2 cellular contexts compared by ENCODE assay signal in the genomic region with DNA sequence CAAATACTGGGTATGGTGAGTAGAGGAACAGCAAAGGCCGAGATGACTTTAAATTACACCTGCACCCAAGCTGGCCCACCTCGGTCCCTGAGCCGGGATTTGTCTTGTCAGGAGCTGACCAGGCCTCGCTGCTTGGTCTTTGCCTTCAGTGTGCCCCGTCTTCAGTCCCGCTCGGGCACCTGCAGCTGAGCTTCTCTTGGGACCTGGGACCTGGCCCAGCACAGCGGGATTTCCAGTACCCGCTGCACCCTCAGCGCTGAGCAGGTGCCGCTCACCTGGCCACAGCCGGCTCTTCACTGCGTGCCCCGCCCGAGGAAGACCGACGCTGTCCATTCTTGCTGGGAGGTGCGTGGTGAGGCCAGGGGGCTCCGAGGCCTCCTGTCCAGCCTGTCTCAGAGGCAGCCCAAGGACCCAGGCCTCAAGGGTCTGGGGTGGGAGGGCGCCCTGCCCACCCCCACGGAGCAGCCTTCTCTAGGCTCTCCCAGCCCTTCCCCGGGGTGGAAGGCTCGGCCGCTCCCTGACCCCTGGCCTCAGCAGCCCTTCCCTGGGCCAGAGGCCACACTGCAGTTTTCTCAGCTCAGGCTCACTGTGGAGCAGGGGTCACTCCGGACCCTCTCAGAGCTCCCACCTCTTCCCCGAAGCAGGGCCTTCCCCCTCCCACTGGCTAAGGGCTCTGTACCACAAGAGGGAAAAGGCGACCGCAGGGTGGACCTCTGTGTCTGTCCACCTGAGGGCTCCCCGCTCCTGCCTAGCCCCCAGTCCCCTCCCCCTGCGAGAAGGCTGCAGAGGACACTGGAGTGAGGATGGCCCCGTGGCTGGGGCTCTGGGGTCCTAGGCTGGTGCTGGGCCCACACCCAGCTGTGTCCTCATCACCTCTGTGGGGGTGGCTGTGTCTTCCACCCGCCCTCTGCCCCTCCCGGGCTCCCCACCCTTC.
TF ChIP-seq lines count a peak whose summit lies in the region.

No MANE protein-coding gene starts in this region.

TF ChIP-seq in GM23338, 12 proteins besides CTCF, POLR2A, EP300 and RAD21 (continued from another document):
- TF ChIP-seq, protein P1, sequence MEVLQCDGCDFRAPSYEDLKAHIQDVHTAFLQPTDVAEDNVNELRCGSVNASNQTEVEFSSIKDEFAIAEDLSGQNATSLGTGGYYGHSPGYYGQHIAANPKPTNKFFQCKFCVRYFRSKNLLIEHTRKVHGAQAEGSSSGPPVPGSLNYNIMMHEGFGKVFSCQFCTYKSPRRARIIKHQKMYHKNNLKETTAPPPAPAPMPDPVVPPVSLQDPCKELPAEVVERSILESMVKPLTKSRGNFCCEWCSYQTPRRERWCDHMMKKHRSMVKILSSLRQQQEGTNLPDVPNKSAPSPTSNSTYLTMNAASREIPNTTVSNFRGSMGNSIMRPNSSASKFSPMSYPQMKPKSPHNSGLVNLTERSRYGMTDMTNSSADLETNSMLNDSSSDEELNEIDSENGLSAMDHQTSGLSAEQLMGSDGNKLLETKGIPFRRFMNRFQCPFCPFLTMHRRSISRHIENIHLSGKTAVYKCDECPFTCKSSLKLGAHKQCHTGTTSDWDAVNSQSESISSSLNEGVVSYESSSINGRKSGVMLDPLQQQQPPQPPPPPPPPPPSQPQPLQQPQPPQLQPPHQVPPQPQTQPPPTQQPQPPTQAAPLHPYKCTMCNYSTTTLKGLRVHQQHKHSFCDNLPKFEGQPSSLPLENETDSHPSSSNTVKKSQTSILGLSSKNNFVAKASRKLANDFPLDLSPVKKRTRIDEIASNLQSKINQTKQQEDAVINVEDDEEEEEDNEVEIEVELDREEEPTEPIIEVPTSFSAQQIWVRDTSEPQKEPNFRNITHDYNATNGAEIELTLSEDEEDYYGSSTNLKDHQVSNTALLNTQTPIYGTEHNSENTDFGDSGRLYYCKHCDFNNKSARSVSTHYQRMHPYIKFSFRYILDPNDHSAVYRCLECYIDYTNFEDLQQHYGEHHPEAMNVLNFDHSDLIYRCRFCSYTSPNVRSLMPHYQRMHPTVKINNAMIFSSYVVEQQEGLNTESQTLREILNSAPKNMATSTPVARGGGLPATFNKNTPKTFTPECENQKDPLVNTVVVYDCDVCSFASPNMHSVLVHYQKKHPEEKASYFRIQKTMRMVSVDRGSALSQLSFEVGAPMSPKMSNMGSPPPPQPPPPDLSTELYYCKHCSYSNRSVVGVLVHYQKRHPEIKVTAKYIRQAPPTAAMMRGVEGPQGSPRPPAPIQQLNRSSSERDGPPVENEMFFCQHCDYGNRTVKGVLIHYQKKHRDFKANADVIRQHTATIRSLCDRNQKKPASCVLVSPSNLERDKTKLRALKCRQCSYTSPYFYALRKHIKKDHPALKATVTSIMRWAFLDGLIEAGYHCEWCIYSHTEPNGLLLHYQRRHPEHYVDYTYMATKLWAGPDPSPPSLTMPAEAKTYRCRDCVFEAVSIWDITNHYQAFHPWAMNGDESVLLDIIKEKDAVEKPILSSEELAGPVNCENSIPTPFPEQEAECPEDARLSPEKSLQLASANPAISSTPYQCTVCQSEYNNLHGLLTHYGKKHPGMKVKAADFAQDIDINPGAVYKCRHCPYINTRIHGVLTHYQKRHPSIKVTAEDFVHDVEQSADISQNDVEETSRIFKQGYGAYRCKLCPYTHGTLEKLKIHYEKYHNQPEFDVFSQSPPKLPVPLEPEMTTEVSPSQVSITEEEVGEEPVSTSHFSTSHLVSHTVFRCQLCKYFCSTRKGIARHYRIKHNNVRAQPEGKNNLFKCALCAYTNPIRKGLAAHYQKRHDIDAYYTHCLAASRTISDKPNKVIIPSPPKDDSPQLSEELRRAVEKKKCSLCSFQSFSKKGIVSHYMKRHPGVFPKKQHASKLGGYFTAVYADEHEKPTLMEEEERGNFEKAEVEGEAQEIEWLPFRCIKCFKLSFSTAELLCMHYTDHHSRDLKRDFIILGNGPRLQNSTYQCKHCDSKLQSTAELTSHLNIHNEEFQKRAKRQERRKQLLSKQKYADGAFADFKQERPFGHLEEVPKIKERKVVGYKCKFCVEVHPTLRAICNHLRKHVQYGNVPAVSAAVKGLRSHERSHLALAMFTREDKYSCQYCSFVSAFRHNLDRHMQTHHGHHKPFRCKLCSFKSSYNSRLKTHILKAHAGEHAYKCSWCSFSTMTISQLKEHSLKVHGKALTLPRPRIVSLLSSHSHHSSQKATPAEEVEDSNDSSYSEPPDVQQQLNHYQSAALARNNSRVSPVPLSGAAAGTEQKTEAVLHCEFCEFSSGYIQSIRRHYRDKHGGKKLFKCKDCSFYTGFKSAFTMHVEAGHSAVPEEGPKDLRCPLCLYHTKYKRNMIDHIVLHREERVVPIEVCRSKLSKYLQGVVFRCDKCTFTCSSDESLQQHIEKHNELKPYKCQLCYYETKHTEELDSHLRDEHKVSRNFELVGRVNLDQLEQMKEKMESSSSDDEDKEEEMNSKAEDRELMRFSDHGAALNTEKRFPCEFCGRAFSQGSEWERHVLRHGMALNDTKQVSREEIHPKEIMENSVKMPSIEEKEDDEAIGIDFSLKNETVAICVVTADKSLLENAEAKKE (CRISPR knock-in tag; IDR thresholded peaks at IDR 0.05), result no peak
- TF ChIP-seq EZH2 (IDR thresholded peaks at IDR 0.05; ENCODE audit: low read depth, unreplicated experiment), result no peak
- no peak for TF ChIP-seq NANOG (IDR thresholded peaks at IDR 0.05; ENCODE audit: borderline replicate concordance)
- TF ChIP-seq POLR2AphosphoS5 (IDR thresholded peaks at IDR 0.05; ENCODE audit: low read depth), result no peak
- TF ChIP-seq EZH2phosphoT487 (IDR thresholded peaks at IDR 0.05; ENCODE audit: unreplicated experiment), result no peak
- no peak for TF ChIP-seq JUNB (IDR thresholded peaks at IDR 0.05; ENCODE audit: unreplicated experiment)
- TF ChIP-seq, protein P2, sequence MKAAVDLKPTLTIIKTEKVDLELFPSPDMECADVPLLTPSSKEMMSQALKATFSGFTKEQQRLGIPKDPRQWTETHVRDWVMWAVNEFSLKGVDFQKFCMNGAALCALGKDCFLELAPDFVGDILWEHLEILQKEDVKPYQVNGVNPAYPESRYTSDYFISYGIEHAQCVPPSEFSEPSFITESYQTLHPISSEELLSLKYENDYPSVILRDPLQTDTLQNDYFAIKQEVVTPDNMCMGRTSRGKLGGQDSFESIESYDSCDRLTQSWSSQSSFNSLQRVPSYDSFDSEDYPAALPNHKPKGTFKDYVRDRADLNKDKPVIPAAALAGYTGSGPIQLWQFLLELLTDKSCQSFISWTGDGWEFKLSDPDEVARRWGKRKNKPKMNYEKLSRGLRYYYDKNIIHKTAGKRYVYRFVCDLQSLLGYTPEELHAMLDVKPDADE (IDR thresholded peaks at IDR 0.05), result no peak
- no peak for TF ChIP-seq ZNF114 (CRISPR knock-in tag; IDR thresholded peaks at IDR 0.05)
TF ChIP-seq in GM23338: peak in this region for 0.

TF ChIP-seq in H1, 55 proteins besides CTCF, POLR2A, EP300 and RAD21 (continued from another document):
- TF ChIP-seq, protein P3, sequence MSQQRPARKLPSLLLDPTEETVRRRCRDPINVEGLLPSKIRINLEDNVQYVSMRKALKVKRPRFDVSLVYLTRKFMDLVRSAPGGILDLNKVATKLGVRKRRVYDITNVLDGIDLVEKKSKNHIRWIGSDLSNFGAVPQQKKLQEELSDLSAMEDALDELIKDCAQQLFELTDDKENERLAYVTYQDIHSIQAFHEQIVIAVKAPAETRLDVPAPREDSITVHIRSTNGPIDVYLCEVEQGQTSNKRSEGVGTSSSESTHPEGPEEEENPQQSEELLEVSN (IDR thresholded peaks at IDR 0.05), result no peak
- no peak for TF ChIP-seq TAF7 (optimal IDR thresholded peaks at IDR 0.05; ENCODE audit: borderline replicate concordance, low read depth, low read length)
- no peak for TF ChIP-seq HDAC2 (IDR thresholded peaks at IDR 0.05; ENCODE audit: borderline replicate concordance in 1 of 2, low read depth in 2 of 2, low read length in 2 of 2)
- no peak for TF ChIP-seq SIX5 (IDR thresholded peaks at IDR 0.05; ENCODE audit: low read depth, low read length)
- TF ChIP-seq KDM1A (IDR thresholded peaks at IDR 0.05; ENCODE audit: borderline replicate concordance, low read length), result no peak
- TF ChIP-seq TBP (IDR thresholded peaks at IDR 0.05; ENCODE audit: low read depth, low read length), result no peak
- no peak for TF ChIP-seq YY1 (IDR thresholded peaks at IDR 0.05; ENCODE audit: low read depth, low read length)
- TF ChIP-seq POLR2AphosphoS5 (IDR thresholded peaks at IDR 0.05; ENCODE audit: low read depth, low read length), result no peak
- TF ChIP-seq, protein P4, sequence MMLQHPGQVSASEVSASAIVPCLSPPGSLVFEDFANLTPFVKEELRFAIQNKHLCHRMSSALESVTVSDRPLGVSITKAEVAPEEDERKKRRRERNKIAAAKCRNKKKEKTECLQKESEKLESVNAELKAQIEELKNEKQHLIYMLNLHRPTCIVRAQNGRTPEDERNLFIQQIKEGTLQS (IDR thresholded peaks at IDR 0.05; ENCODE audit: insufficient read depth, low read depth, low read length), result no peak
- TF ChIP-seq, protein P5, sequence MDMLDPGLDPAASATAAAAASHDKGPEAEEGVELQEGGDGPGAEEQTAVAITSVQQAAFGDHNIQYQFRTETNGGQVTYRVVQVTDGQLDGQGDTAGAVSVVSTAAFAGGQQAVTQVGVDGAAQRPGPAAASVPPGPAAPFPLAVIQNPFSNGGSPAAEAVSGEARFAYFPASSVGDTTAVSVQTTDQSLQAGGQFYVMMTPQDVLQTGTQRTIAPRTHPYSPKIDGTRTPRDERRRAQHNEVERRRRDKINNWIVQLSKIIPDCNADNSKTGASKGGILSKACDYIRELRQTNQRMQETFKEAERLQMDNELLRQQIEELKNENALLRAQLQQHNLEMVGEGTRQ (IDR thresholded peaks at IDR 0.05; ENCODE audit: low read length), result no peak
TF ChIP-seq in H1: peak in this region for 0.
